Comparison of ENCODE assay signal across 21 cellular contexts in genomic region chr14:97021001-97021400, GRCh38.
DNase-seq lines count a peak whose midpoint lies in the region; ATAC-seq and TF ChIP-seq lines count a peak whose summit lies in the region.
"Had no signal": no experiment of that assay in that cellular context is flagged by ENCODE, and none has a peak within 500 bp of the region (broad histone marks: within the 10 kb centered on the region; RNA-seq: fewer than 3 reads in every experiment).

No MANE protein-coding gene starts in this region.

- intact Hi-C loops in upper lobe of right lung (cut with DNase I) = no loop called here
- intact Hi-C loops in left cardiac atrium (cut with DNase I) = no loop called here

- POLR2A ChIA-PET in activated naive CD8-positive, alpha-beta T cell treated with anti-CD3 and anti-CD28 coated beads, Interleukin-2, amount 10 ng/mL, durations not matched to agents 7 days and 5 days (lab: Charles Lee) = no interaction called here

- no peak overlapping the region for H3K4me3 ChIP-seq in upper lobe of right lung
- H3K4me3 ChIP-seq: A549, hepatocyte, tibial nerve had no signal

- peak; percentile 56 for ATAC-seq in activated naive CD8-positive, alpha-beta T cell treated with anti-CD3 and anti-CD28 coated beads, Interleukin-2, amount 10 ng/mL, durations not matched to agents 7 days and 5 days (ENCODE audit: low read depth)
- no peak for ATAC-seq in activated naive CD8-positive, alpha-beta T cell treated with anti-CD3 and anti-CD28 coated beads, Interleukin-2, amount 50 U/mL, for 24 hours
- ATAC-seq in upper lobe of right lung (peak; percentile 71), HG02938 (IDR thresholded peaks at IDR 0.05; ENCODE audit: unreplicated experiment) (no peak), left cardiac atrium (no peak)

- peaks cover 15% of the 10 kb centered on the region for H3K27me3 ChIP-seq in upper lobe of right lung
- H3K27me3 ChIP-seq: tibial nerve had no signal

- no peak for DNase-seq in activated naive CD8-positive, alpha-beta T cell treated with anti-CD3 and anti-CD28 coated beads, Interleukin-2, amount 10 ng/mL, durations not matched to agents 7 days and 5 days
- no peak for DNase-seq in activated naive CD8-positive, alpha-beta T cell treated with anti-CD3 and anti-CD28 coated beads, Interleukin-2, amount 50 U/mL, for 24 hours
- peak; percentile 84 for DNase-seq in OCI-M1 (lab: John Stamatoyannopoulos, UW)
- peak; percentile 11 for DNase-seq in inferior parietal cortex (ENCODE audit: extremely low spot score)
- DNase-seq in upper lobe of right lung = no peak
- DNase-seq in NCI-H187 (lab: John Stamatoyannopoulos, UW) = no peak
- DNase-seq in left cardiac atrium = no peak
- DNase-seq: activated CD4-positive, alpha-beta T cell treated with anti-CD3 and anti-CD28 coated beads, Interleukin-2, amount 50 U/mL, for 1 hour; DMS79; kidney; NCI-H1092; stimulated activated naive CD4-positive, alpha-beta T cell; T1000 had no signal

- H3K9me3 ChIP-seq in upper lobe of right lung = no peaks in the 10 kb centered on the region
- H3K9me3 ChIP-seq: A549, neutrophil had no signal

- H3K9me3 Mint-ChIP-seq in activated naive CD8-positive, alpha-beta T cell treated with anti-CD3 and anti-CD28 coated beads, Interleukin-2, amount 10 ng/mL, durations not matched to agents 7 days and 5 days = peaks cover 6% of the 10 kb centered on the region
- H3K9me3 Mint-ChIP-seq in activated naive CD8-positive, alpha-beta T cell treated with anti-CD3 and anti-CD28 coated beads, Interleukin-2, amount 50 U/mL, for 24 hours = peaks cover 3% of the 10 kb centered on the region
- H3K9me3 Mint-ChIP-seq: activated naive CD4-positive, alpha-beta T cell treated with anti-CD3 and anti-CD28 coated beads, Interleukin-2, amount 50 U/mL, for 24 hours; IgD-negative memory B cell had no signal

- H3K27ac ChIP-seq in upper lobe of right lung = no peak overlapping the region
- H3K27ac ChIP-seq: A549, hepatocyte, neutrophil, tibial nerve had no signal

- no peaks in the 10 kb centered on the region for H3K36me3 ChIP-seq in upper lobe of right lung
- H3K36me3 ChIP-seq: neutrophil, tibial nerve had no signal

- peak overlapping the region; percentile 12 for H3K4me3 Mint-ChIP-seq in activated naive CD8-positive, alpha-beta T cell treated with anti-CD3 and anti-CD28 coated beads, Interleukin-2, amount 10 ng/mL, durations not matched to agents 7 days and 5 days
- H3K4me3 Mint-ChIP-seq in activated naive CD8-positive, alpha-beta T cell treated with anti-CD3 and anti-CD28 coated beads, Interleukin-2, amount 50 U/mL, for 24 hours = no peak overlapping the region
- H3K4me3 Mint-ChIP-seq: activated naive CD4-positive, alpha-beta T cell treated with anti-CD3 and anti-CD28 coated beads, Interleukin-2, amount 50 U/mL, for 24 hours; CD14-positive monocyte had no signal

- H3K36me3 Mint-ChIP-seq in activated naive CD8-positive, alpha-beta T cell treated with anti-CD3 and anti-CD28 coated beads, Interleukin-2, amount 10 ng/mL, durations not matched to agents 7 days and 5 days = no peaks in the 10 kb centered on the region
- H3K36me3 Mint-ChIP-seq in activated naive CD8-positive, alpha-beta T cell treated with anti-CD3 and anti-CD28 coated beads, Interleukin-2, amount 50 U/mL, for 24 hours (ENCODE audit: low read depth) = no peaks in the 10 kb centered on the region
- H3K36me3 Mint-ChIP-seq: CD14-positive monocyte, IgD-negative memory B cell had no signal

- no peak for TF ChIP-seq CTCF in upper lobe of right lung (IDR thresholded peaks at IDR 0.05)

- peaks cover 12% of the 10 kb centered on the region for H3K4me1 Mint-ChIP-seq in activated naive CD8-positive, alpha-beta T cell treated with anti-CD3 and anti-CD28 coated beads, Interleukin-2, amount 10 ng/mL, durations not matched to agents 7 days and 5 days
- peaks cover 5% of the 10 kb centered on the region for H3K4me1 Mint-ChIP-seq in activated naive CD8-positive, alpha-beta T cell treated with anti-CD3 and anti-CD28 coated beads, Interleukin-2, amount 50 U/mL, for 24 hours

- H3K27me3 Mint-ChIP-seq in activated naive CD8-positive, alpha-beta T cell treated with anti-CD3 and anti-CD28 coated beads, Interleukin-2, amount 10 ng/mL, durations not matched to agents 7 days and 5 days = peaks cover 21% of the 10 kb centered on the region
- H3K27me3 Mint-ChIP-seq in activated naive CD8-positive, alpha-beta T cell treated with anti-CD3 and anti-CD28 coated beads, Interleukin-2, amount 50 U/mL, for 24 hours = no peaks in the 10 kb centered on the region

- H3K4me1 ChIP-seq in upper lobe of right lung = no peaks in the 10 kb centered on the region
- H3K4me1 ChIP-seq: A549, tibial nerve had no signal

- H3K27ac Mint-ChIP-seq in activated naive CD8-positive, alpha-beta T cell treated with anti-CD3 and anti-CD28 coated beads, Interleukin-2, amount 10 ng/mL, durations not matched to agents 7 days and 5 days = no peak overlapping the region
- no peak overlapping the region for H3K27ac Mint-ChIP-seq in activated naive CD8-positive, alpha-beta T cell treated with anti-CD3 and anti-CD28 coated beads, Interleukin-2, amount 50 U/mL, for 24 hours
- H3K27ac Mint-ChIP-seq: activated naive CD4-positive, alpha-beta T cell treated with anti-CD3 and anti-CD28 coated beads, Interleukin-2, amount 50 U/mL, for 24 hours had no signal

Comparison
In these comparisons a context has a peak if more than half of its experiments do, and no peak if none do; other contexts are left out.
1. ATAC-seq: peak in activated naive CD8-positive, alpha-beta T cell treated with anti-CD3 and anti-CD28 coated beads, Interleukin-2, amount 10 ng/mL, durations not matched to agents 7 days and 5 days (single experiment) and upper lobe of right lung (single experiment); none in activated naive CD8-positive, alpha-beta T cell treated with anti-CD3 and anti-CD28 coated beads, Interleukin-2, amount 50 U/mL, for 24 hours (single experiment), HG02938 (single experiment) and left cardiac atrium (0 of 2).
2. DNase-seq: peak in OCI-M1 (single experiment) and inferior parietal cortex (single experiment); none in activated naive CD8-positive, alpha-beta T cell treated with anti-CD3 and anti-CD28 coated beads, Interleukin-2, amount 10 ng/mL, durations not matched to agents 7 days and 5 days (single experiment), activated naive CD8-positive, alpha-beta T cell treated with anti-CD3 and anti-CD28 coated beads, Interleukin-2, amount 50 U/mL, for 24 hours (single experiment), upper lobe of right lung (single experiment), NCI-H187 (0 of 2) and left cardiac atrium (single experiment).